ENCODE assay signal across 34 cellular contexts in the genomic region with DNA sequence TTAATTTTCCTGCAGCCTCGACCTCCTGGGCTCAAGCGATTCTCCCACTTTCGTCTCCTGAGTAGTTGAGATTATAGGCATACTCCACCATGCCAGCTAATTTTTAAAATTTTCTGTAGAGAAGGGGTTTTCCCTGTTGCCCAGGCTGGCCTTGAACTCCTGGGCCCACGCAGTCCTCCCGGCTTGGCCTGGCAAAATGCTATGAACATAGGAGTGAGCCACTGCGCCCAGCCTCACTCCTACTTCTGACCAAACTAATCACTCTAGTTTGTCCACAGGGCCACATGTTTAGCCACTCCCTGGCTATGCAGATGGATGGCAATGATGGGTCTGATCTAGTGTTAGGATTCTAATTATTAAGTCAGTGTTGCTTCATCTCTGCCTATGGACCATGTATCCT. TPM values are rescaled to one million over a fixed set of nuclear protein-coding genes. Genes with fewer than 3 reads are reported as not detected.
"Had no signal": no experiment of that assay in that cellular context is flagged by ENCODE, and none has a peak within 500 bp of the region (broad histone marks: within the 10 kb centered on the region; RNA-seq: fewer than 3 reads in every experiment).

No MANE protein-coding gene starts in this region.

- H3K4me3 ChIP-seq: adrenal gland, ascending aorta, body of pancreas, breast epithelium, cardiac muscle cell had no signal

- H3K27me3 ChIP-seq: adrenal gland, ascending aorta, body of pancreas, brain microvascular endothelial cell, breast epithelium, cardiac muscle cell had no signal

- ATAC-seq: activated naive CD4-positive, alpha-beta T cell treated with anti-CD3 and anti-CD28 coated beads, Interleukin-2, amount 50 U/mL, for 72 hours; activated naive CD8-positive, alpha-beta T cell treated with anti-CD3 and anti-CD28 coated beads, Interleukin-2, amount 50 U/mL, for 24 hours; activated T-cell treated with anti-CD3 and anti-CD28 coated beads, Interleukin-2, amount 50 U/mL, for 4 hours; activated T-cell treated with anti-CD3 and anti-CD28 coated beads, Interleukin-2, amount 50 U/mL, for 72 hours; activated T-helper 17 cell treated with anti-CD3 and anti-CD28 coated beads, Interleukin-2, amount 50 U/mL, for 72 hours; body of pancreas had no signal

- FAIRE-seq: astrocyte, bronchial epithelial cell had no signal

- H3K4me1 ChIP-seq: adrenal gland, ascending aorta, body of pancreas, breast epithelium had no signal

- H3K36me3 ChIP-seq: adrenal gland, ascending aorta, brain microvascular endothelial cell, breast epithelium, cardiac muscle cell had no signal

- H3K9me3 ChIP-seq: adrenal gland, ascending aorta, body of pancreas, breast epithelium had no signal

- DNase-seq: activated effector memory CD4-positive, alpha-beta T cell treated with anti-CD3 and anti-CD28 coated beads, Interleukin-2, amount 50 U/mL, for 16 hours; activated effector memory CD4-positive, alpha-beta T cell treated with Interleukin-2 at 50 U/mL for 16 hours; activated gamma-delta T cell; activated gamma-delta T cell treated with Interleukin-2 at 50 U/mL for 16 hours; activated naive CD4-positive, alpha-beta T cell; activated naive CD4-positive, alpha-beta T cell treated with anti-CD3 and anti-CD28 coated beads for 36 hours; activated naive CD4-positive, alpha-beta T cell treated with anti-CD3 and anti-CD28 coated beads, Interleukin-2, amount 10 ng/mL, durations not matched to agents 7 days and 5 days; activated naive CD4-positive, alpha-beta T cell treated with anti-CD3 and anti-CD28 coated beads, Interleukin-2, amount 50 U/mL, for 16 hours; activated naive CD4-positive, alpha-beta T cell treated with Interleukin-2 at 50 U/mL for 16 hours; activated naive CD8-positive, alpha-beta T cell treated with anti-CD3 and anti-CD28 coated beads for 36 hours; activated naive CD8-positive, alpha-beta T cell treated with anti-CD3 and anti-CD28 coated beads, Interleukin-2, amount 10 ng/mL, durations not matched to agents 7 days and 5 days; activated naive CD8-positive, alpha-beta T cell treated with anti-CD3 and anti-CD28 coated beads, Interleukin-2, amount 50 U/mL, for 24 hours; activated T-cell treated with anti-CD3 and anti-CD28 coated beads, Interleukin-2, amount 50 U/mL, for 1 hour; activated T-cell treated with anti-CD3 and anti-CD28 coated beads, Interleukin-2, amount 50 U/mL, for 24 hours; activated T-cell treated with anti-CD3 and anti-CD28 coated beads, Interleukin-2, amount 50 U/mL, for 4 hours; activated T-cell treated with anti-CD3 and anti-CD28 coated beads, Interleukin-2, amount 50 U/mL, for 48 hours; activated T-cell treated with anti-CD3 and anti-CD28 coated beads, Interleukin-2, amount 50 U/mL, for 72 hours; amniotic stem cell; amygdala; anterior cingulate cortex; aorta; body of pancreas; brain microvascular endothelial cell; caudate nucleus; central memory CD4-positive, alpha-beta T cell; cerebellar nuclear complex had no signal

- H3K27ac ChIP-seq: adrenal gland, ascending aorta, body of pancreas, brain microvascular endothelial cell, breast epithelium, cardiac muscle cell had no signal

RNA-seq across cellular contexts. Expression of gene MROH8, which starts 32.1 kb away (rescaled TPM):
- total RNA-seq: ascending aorta had no signal
